ENCODE assay signal across 22 cellular contexts in the genomic region with DNA sequence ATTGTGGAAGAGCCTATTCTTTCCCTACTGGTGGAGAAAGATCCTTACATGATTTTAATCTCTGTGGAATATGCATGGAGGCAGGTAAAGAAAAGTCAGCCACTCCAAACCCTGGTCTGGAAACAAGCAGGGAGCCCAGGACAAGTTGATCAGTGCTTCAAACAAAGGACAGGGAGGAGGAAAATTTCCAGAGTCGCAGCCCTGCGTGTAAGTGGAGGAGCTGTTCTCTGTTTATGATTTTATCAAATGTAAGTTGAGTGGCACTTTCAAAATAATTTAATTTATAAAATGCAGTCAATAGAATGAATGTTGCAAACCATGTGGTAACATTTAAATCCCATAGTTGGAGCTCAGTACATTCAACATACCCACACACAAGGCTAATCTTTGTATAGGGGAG. TPM values are rescaled to one million over a fixed set of nuclear protein-coding genes. Genes with fewer than 3 reads are reported as not detected.
DNase-seq lines count a peak whose midpoint lies in the region; ATAC-seq, FAIRE-seq and TF ChIP-seq lines count a peak whose summit lies in the region.
"Had no signal": no experiment of that assay in that cellular context is flagged by ENCODE, and none has a peak within 500 bp of the region (broad histone marks: within the 10 kb centered on the region; RNA-seq: fewer than 3 reads in every experiment).

No MANE protein-coding gene starts in this region.

- H2AFZ ChIP-seq in astrocyte (ENCODE audit: low read depth, low read length), result no peak overlapping the region
- peak overlapping the region; percentile 15 for H2AFZ ChIP-seq in neural progenitor cell (replicated peaks)
- H2AFZ ChIP-seq: GM23338 had no signal

- H3K36me3 Mint-ChIP-seq in astrocyte (ENCODE audit: low read depth, unreplicated experiment), result no peaks in the 10 kb centered on the region
- H3K36me3 Mint-ChIP-seq in neural progenitor cell, result no peaks in the 10 kb centered on the region
- H3K36me3 Mint-ChIP-seq: CD8-positive, alpha-beta T cell had no signal

- H3K9me3 ChIP-seq in BE2C, result no peaks in the 10 kb centered on the region
- no peaks in the 10 kb centered on the region for H3K9me3 ChIP-seq in astrocyte (ENCODE audit: insufficient read depth, low read depth, low read length)
- H3K9me3 ChIP-seq in neural progenitor cell (ENCODE audit: low read depth), result no peaks in the 10 kb centered on the region
- H3K9me3 ChIP-seq in esophagus muscularis mucosa, result no peaks in the 10 kb centered on the region
- H3K9me3 ChIP-seq: Caco-2 had no signal

- H3K4me3 Mint-ChIP-seq in astrocyte (ENCODE audit: unreplicated experiment) (no peak overlapping the region), neural progenitor cell (no peak overlapping the region)
- H3K4me3 Mint-ChIP-seq: CD4-positive, CD25-positive, alpha-beta regulatory T cell; CD8-positive, alpha-beta T cell; GM23338; H9 had no signal

- no peaks in the 10 kb centered on the region for H3K4me1 Mint-ChIP-seq in astrocyte (ENCODE audit: low read depth, unreplicated experiment)
- no peaks in the 10 kb centered on the region for H3K4me1 Mint-ChIP-seq in neural progenitor cell
- H3K4me1 Mint-ChIP-seq: CD4-positive, CD25-positive, alpha-beta regulatory T cell; GM23338; H9 had no signal

- intact Hi-C loops in esophagus muscularis mucosa (cut with DNase I), result no loop called here

- no peak for TF ChIP-seq CTCF in BE2C (IDR thresholded peaks at IDR 0.05; ENCODE audit: low read depth, low read length)
- TF ChIP-seq CTCF in astrocyte (IDR thresholded peaks at IDR 0.05; ENCODE audit: insufficient read depth, low read depth, low read length), result no peak
- no peak for TF ChIP-seq CTCF in neural progenitor cell (IDR thresholded peaks at IDR 0.05)
- TF ChIP-seq CTCF in esophagus muscularis mucosa (IDR thresholded peaks at IDR 0.05), result no peak

- peak; percentile 17 for DNase-seq in BE2C
- DNase-seq in SK-N-DZ (ENCODE audit: low spot score), result peak; percentile 56
- no peak for DNase-seq in astrocyte (ENCODE audit: low read depth)
- no peak for DNase-seq in neural progenitor cell (ENCODE audit: low spot score)
- DNase-seq in esophagus muscularis mucosa (ENCODE audit: extremely low spot score), result no peak
- DNase-seq: Caco-2; CD4-positive, CD25-positive, alpha-beta regulatory T cell; CD8-positive, alpha-beta T cell; DMS153; DMS79; EL; GDM1; H9 had no signal

- WGBS in esophagus muscularis mucosa, result 94% methylated on average over 2 of the region's 2 CpGs

- TF ChIP-seq POLR2A in esophagus muscularis mucosa (IDR thresholded peaks at IDR 0.05; ENCODE audit: low read depth), result no peak

- H3K27ac ChIP-seq in astrocyte (ENCODE audit: low read depth, low read length) (no peak overlapping the region), neural progenitor cell (no peak overlapping the region), esophagus muscularis mucosa (replicated peaks in 1 of 4) (no peak overlapping the region)
- H3K27ac ChIP-seq: BLaER1, C4-2B had no signal

- H3K9ac ChIP-seq in astrocyte (ENCODE audit: low read length) (no peak overlapping the region), neural progenitor cell (no peak overlapping the region)
- H3K9ac ChIP-seq: BLaER1 had no signal

- H3K27me3 ChIP-seq in BE2C (no peaks in the 10 kb centered on the region), astrocyte (ENCODE audit: insufficient read depth, low read length) (no peaks in the 10 kb centered on the region), neural progenitor cell (no peaks in the 10 kb centered on the region), esophagus muscularis mucosa (no peaks in the 10 kb centered on the region)
- H3K27me3 ChIP-seq: BLaER1 had no signal

- TF ChIP-seq EP300 in esophagus muscularis mucosa (IDR thresholded peaks at IDR 0.05), result no peak

- no peak for ATAC-seq in HG03432 (IDR thresholded peaks at IDR 0.05; ENCODE audit: unreplicated experiment)
- ATAC-seq: CD8-positive, alpha-beta T cell; GM12878; GM23338; HCT116 had no signal

- H3K9me3 Mint-ChIP-seq in astrocyte (ENCODE audit: unreplicated experiment), result peaks cover 3% of the 10 kb centered on the region
- peaks cover 7% of the 10 kb centered on the region for H3K9me3 Mint-ChIP-seq in neural progenitor cell

- H4K20me1 ChIP-seq in astrocyte (ENCODE audit: insufficient read depth, low read length) (no peaks in the 10 kb centered on the region), neural progenitor cell (ENCODE audit: low read depth) (no peaks in the 10 kb centered on the region)
- H4K20me1 ChIP-seq: BLaER1 had no signal

- peak overlapping the region; percentile 9 for H3K27ac Mint-ChIP-seq in astrocyte (ENCODE audit: unreplicated experiment)
- H3K27ac Mint-ChIP-seq in neural progenitor cell, result no peak overlapping the region
- H3K27ac Mint-ChIP-seq: CD4-positive, CD25-positive, alpha-beta regulatory T cell; CD8-positive, alpha-beta T cell; GM23338; H9 had no signal

- no peaks in the 10 kb centered on the region for H3K4me1 ChIP-seq in BE2C
- H3K4me1 ChIP-seq in astrocyte (ENCODE audit: insufficient read depth, low read length), result no peaks in the 10 kb centered on the region
- H3K4me1 ChIP-seq in neural progenitor cell, result no peaks in the 10 kb centered on the region
- H3K4me1 ChIP-seq in esophagus muscularis mucosa, result no peaks in the 10 kb centered on the region
- H3K4me1 ChIP-seq: BLaER1, Caco-2 had no signal

- H3K4me2 ChIP-seq in astrocyte (ENCODE audit: low read length) (no peak overlapping the region), neural progenitor cell (no peak overlapping the region)
- H3K4me2 ChIP-seq: BLaER1, GM23338 had no signal

- H3K27me3 Mint-ChIP-seq in astrocyte (ENCODE audit: low read depth, unreplicated experiment) (peaks cover 14% of the 10 kb centered on the region), neural progenitor cell (ENCODE audit: insufficient read depth, low read depth) (peaks cover 5% of the 10 kb centered on the region)
- H3K27me3 Mint-ChIP-seq: CD4-positive, CD25-positive, alpha-beta regulatory T cell had no signal

- H3K79me2 ChIP-seq in astrocyte (ENCODE audit: insufficient read depth, low read length), result no peaks in the 10 kb centered on the region
- H3K79me2 ChIP-seq in neural progenitor cell (ENCODE audit: low read depth), result no peaks in the 10 kb centered on the region

- no peaks in the 10 kb centered on the region for H3F3A ChIP-seq in neural progenitor cell (ENCODE audit: low read depth)

- FAIRE-seq in astrocyte (lab: Jason Lieb, UNC), result no peak
- FAIRE-seq: GM12878, GM18507 had no signal

- H3K36me3 ChIP-seq in BE2C (no peaks in the 10 kb centered on the region), astrocyte (ENCODE audit: insufficient read depth, low read length) (no peaks in the 10 kb centered on the region), neural progenitor cell (no peaks in the 10 kb centered on the region), esophagus muscularis mucosa (no peaks in the 10 kb centered on the region)
- H3K36me3 ChIP-seq: BLaER1 had no signal

- no peak overlapping the region for H3K4me3 ChIP-seq in BE2C (ENCODE audit: low read depth, low read length)
- H3K4me3 ChIP-seq in astrocyte (ENCODE audit: insufficient read depth, low read depth, low read length), result no peak overlapping the region
- no peak overlapping the region for H3K4me3 ChIP-seq in neural progenitor cell
- no peak overlapping the region for H3K4me3 ChIP-seq in esophagus muscularis mucosa
- H3K4me3 ChIP-seq: BLaER1, GM12878, GM23338 had no signal

RNA-seq across cellular contexts. Expression of gene SLC34A2, which starts 57.0 kb away (rescaled TPM):
- not detected for polyA plus RNA-seq in BE2C (2012; ENCODE audit: insufficient read depth, insufficient read length, low read depth)
- polyA plus RNA-seq in SK-N-DZ (2014; cell fraction: cytosol; rRNA removed), result not detected in 2 replicates
- polyA plus RNA-seq in SK-N-DZ (2014; cell fraction: nucleus; rRNA removed), result not detected in 2 replicates
- 0.26 and 0.32 TPM in 2 replicates for total RNA-seq in astrocyte
- 0.12 TPM in 1 of 2 replicates, not detected in the other for total RNA-seq in neural progenitor cell (ENCODE audit: low replicate concordance)
- 1 to 10 TPM in 1 of 4 donors, under 1 TPM in 2, not detected in 1; 0.42 to 1.7 (median 0.63) TPM for total RNA-seq in esophagus muscularis mucosa
- total RNA-seq: A172; CD4-positive, CD25-positive, alpha-beta regulatory T cell; CD8-positive, alpha-beta T cell; H4 had no signal
- polyA plus RNA-seq: CD4-positive, CD25-positive, alpha-beta regulatory T cell had no signal

Comparison
In these comparisons a context has a peak if more than half of its experiments do, and no peak if none do; other contexts are left out.
1. DNase-seq: peak in BE2C (single experiment) and SK-N-DZ (single experiment); none in astrocyte (single experiment), neural progenitor cell (single experiment) and esophagus muscularis mucosa (single experiment).